ENCODE assay signal across 27 cellular contexts in genomic region chr16:86955136-86955890, GRCh38.
"Had no signal": no experiment of that assay in that cellular context is flagged by ENCODE, and none has a peak within 500 bp of the region (broad histone marks: within the 10 kb centered on the region; RNA-seq: fewer than 3 reads in every experiment).

No MANE protein-coding gene starts in this region.

- H3K27ac ChIP-seq: adrenal gland, breast epithelium, Peyer's patch, RWPE1 had no signal

- H3K4me3 ChIP-seq: adrenal gland, breast epithelium, Peyer's patch had no signal

- H3K4me1 ChIP-seq: adrenal gland, breast epithelium, Peyer's patch had no signal

- H3K27ac Mint-ChIP-seq: activated B cell treated with CpG ODN at 0.5 μM for 24 hours; activated CD4-positive, alpha-beta memory T cell treated with anti-CD3 and anti-CD28 coated beads for 36 hours; activated CD4-positive, alpha-beta T cell treated with anti-CD3 and anti-CD28 coated beads, Interleukin-2, amount 10 ng/mL, durations not matched to agents 24 days and 14 days; activated naive CD8-positive, alpha-beta T cell treated with anti-CD3 and anti-CD28 coated beads, Interleukin-2, amount 10 ng/mL, durations not matched to agents 7 days and 5 days; activated T-helper 17 cell treated with anti-CD3 and anti-CD28 coated beads, Interleukin-2, amount 50 U/mL, for 72 hours; T-helper 17 cell had no signal

- H3K4me3 Mint-ChIP-seq: activated B cell treated with CpG ODN at 0.5 μM for 24 hours; activated CD4-positive, alpha-beta memory T cell treated with anti-CD3 and anti-CD28 coated beads for 36 hours; activated CD4-positive, alpha-beta T cell treated with anti-CD3 and anti-CD28 coated beads, Interleukin-2, amount 10 ng/mL, durations not matched to agents 24 days and 14 days; activated naive CD8-positive, alpha-beta T cell treated with anti-CD3 and anti-CD28 coated beads, Interleukin-2, amount 10 ng/mL, durations not matched to agents 7 days and 5 days; activated T-cell treated with anti-CD3 and anti-CD28 coated beads, Interleukin-2, amount 50 U/mL, for 4 hours; activated T-helper 17 cell treated with anti-CD3 and anti-CD28 coated beads, Interleukin-2, amount 50 U/mL, for 72 hours; T-helper 17 cell had no signal

- H3K9me3 Mint-ChIP-seq: activated B cell treated with CpG ODN at 0.5 μM for 24 hours; activated CD4-positive, alpha-beta memory T cell treated with anti-CD3 and anti-CD28 coated beads for 36 hours; activated naive CD8-positive, alpha-beta T cell treated with anti-CD3 and anti-CD28 coated beads, Interleukin-2, amount 10 ng/mL, durations not matched to agents 7 days and 5 days; activated T-cell treated with anti-CD3 and anti-CD28 coated beads, Interleukin-2, amount 50 U/mL, for 4 hours; activated T-helper 17 cell treated with anti-CD3 and anti-CD28 coated beads, Interleukin-2, amount 50 U/mL, for 72 hours had no signal

- H3K9me3 ChIP-seq: adrenal gland, breast epithelium, Peyer's patch had no signal

- H3K27me3 ChIP-seq: adrenal gland, Peyer's patch had no signal

- DNase-seq: activated B cell treated with CpG ODN at 0.5 μM for 24 hours; activated CD4-positive, alpha-beta memory T cell treated with anti-CD3 and anti-CD28 coated beads for 36 hours; activated CD4-positive, alpha-beta T cell treated with anti-CD3 and anti-CD28 coated beads for 1 hour; activated CD4-positive, alpha-beta T cell treated with anti-CD3 and anti-CD28 coated beads, Interleukin-2, amount 10 ng/mL, durations not matched to agents 24 days and 14 days; activated CD8-positive, alpha-beta memory T cell treated with anti-CD3 and anti-CD28 coated beads for 24 hours; activated naive CD4-positive, alpha-beta T cell treated with anti-CD3 and anti-CD28 coated beads, Interleukin-2, amount 50 U/mL, for 16 hours; activated naive CD8-positive, alpha-beta T cell treated with anti-CD3 and anti-CD28 coated beads, Interleukin-2, amount 10 ng/mL, durations not matched to agents 7 days and 5 days; activated T-cell treated with anti-CD3 and anti-CD28 coated beads, Interleukin-2, amount 50 U/mL, for 4 hours; adrenal gland; anterior cingulate cortex; MM.1S; NCI-H1105; NCI-H1436; NCI-H1694 treated with DMSO at 0.1 percent for 48 hours; NCI-H2029 treated with DMSO at 0.1 percent for 48 hours; NCI-H345; NCI-H510A; NCI-H526 treated with DMSO at 0.1 percent for 48 hours; NCI-H82; NK-92 treated with Interleukin-12 subunit alpha and Interleukin-12 subunit beta, amount 100 ng/mL, for 24 hours; Right ventricle myocardium superior; T-helper 17 cell; T-helper 9 cell had no signal

- H3K36me3 Mint-ChIP-seq: activated CD4-positive, alpha-beta memory T cell treated with anti-CD3 and anti-CD28 coated beads for 36 hours; activated naive CD8-positive, alpha-beta T cell treated with anti-CD3 and anti-CD28 coated beads, Interleukin-2, amount 10 ng/mL, durations not matched to agents 7 days and 5 days had no signal

- H3K36me3 ChIP-seq: adrenal gland, breast epithelium, Peyer's patch had no signal

- H3K4me1 Mint-ChIP-seq: activated T-helper 17 cell treated with anti-CD3 and anti-CD28 coated beads, Interleukin-2, amount 50 U/mL, for 72 hours; T-helper 17 cell had no signal
